Comparison of ENCODE assay signal across 23 cellular contexts in genomic region chr19:35223856-35224505, GRCh38.
DNase-seq lines count a peak whose midpoint lies in the region; ATAC-seq and TF ChIP-seq lines count a peak whose summit lies in the region.
"Had no signal": no experiment of that assay in that cellular context is flagged by ENCODE, and none has a peak within 500 bp of the region (broad histone marks: within the 10 kb centered on the region; RNA-seq: fewer than 3 reads in every experiment).

No MANE protein-coding gene starts in this region.

- H3K27ac ChIP-seq in OCI-LY1 (ENCODE audit: low read depth, low read length, poor library complexity, severe bottlenecking) (peak overlapping the region; percentile 71), substantia nigra (ENCODE audit: low read depth, low read length, poor library complexity, severe bottlenecking) (no peak overlapping the region)
- H3K27ac ChIP-seq: A549, brain microvascular endothelial cell, dorsolateral prefrontal cortex, transverse colon had no signal

- ATAC-seq in HG02885 (IDR thresholded peaks at IDR 0.05; ENCODE audit: poor library complexity, unreplicated experiment) (no peak), GM21825 (IDR thresholded peaks at IDR 0.05; ENCODE audit: unreplicated experiment) (no peak)
- ATAC-seq: A549; activated T-cell treated with anti-CD3 and anti-CD28 coated beads, Interleukin-2, amount 50 U/mL, for 72 hours had no signal

- no peaks in the 10 kb centered on the region for H3K9me3 Mint-ChIP-seq in activated naive CD4-positive, alpha-beta T cell treated with anti-CD3 and anti-CD28 coated beads, Interleukin-2, amount 50 U/mL, for 24 hours

- no peak overlapping the region for H2AFZ ChIP-seq in OCI-LY1 (ENCODE audit: low read length)

- H3K4me2 ChIP-seq in OCI-LY1 (ENCODE audit: low read length): peak overlapping the region; percentile 60; the same call in 1 of the 2 replicates
- H3K4me2 ChIP-seq: A549 had no signal

- no peak overlapping the region for H3K4me3 ChIP-seq in OCI-LY1 (ENCODE audit: low read depth, low read length, poor library complexity, severe bottlenecking)
- H3K4me3 ChIP-seq: A549, dorsolateral prefrontal cortex, heart right ventricle, transverse colon had no signal

- H3F3A ChIP-seq in OCI-LY1 (ENCODE audit: insufficient read depth, low read length): no peaks in the 10 kb centered on the region

- DNase-seq in activated naive CD4-positive, alpha-beta T cell treated with anti-CD3 and anti-CD28 coated beads, Interleukin-2, amount 50 U/mL, for 16 hours: no peak
- DNase-seq in fibroblast of the conjunctiva (ENCODE audit: low read depth): peak; percentile 17
- DNase-seq in stimulated activated CD8-positive, alpha-beta memory T cell treated with anti-CD3 and anti-CD28 coated beads, Interleukin-4, amount 100 ng/mL, for 48 hours: peak; percentile 17
- DNase-seq in substantia nigra (lab: John Stamatoyannopoulos, UW): no peak
- DNase-seq: activated T-cell treated with anti-CD3 and anti-CD28 coated beads, Interleukin-2, amount 50 U/mL, for 72 hours; brain microvascular endothelial cell; CD4-positive, alpha-beta memory T cell; dorsolateral prefrontal cortex; erythroblast; heart right ventricle; IMR-90; mesenchymal stem cell; MM.1S; NCI-H1694; NCI-H2227 treated with DMSO at 0.1 percent for 48 hours; transverse colon had no signal

- TF ChIP-seq CTCF in OCI-LY1 (IDR thresholded peaks at IDR 0.05; ENCODE audit: low read length): no peak

- H3K4me1 Mint-ChIP-seq in activated naive CD4-positive, alpha-beta T cell treated with anti-CD3 and anti-CD28 coated beads, Interleukin-2, amount 50 U/mL, for 24 hours: peaks cover 51% of the 10 kb centered on the region
- H3K4me1 Mint-ChIP-seq: nephron had no signal

- H3K36me3 ChIP-seq in OCI-LY1 (ENCODE audit: insufficient read depth, low read length): no peaks in the 10 kb centered on the region
- H3K36me3 ChIP-seq: brain microvascular endothelial cell, heart right ventricle, transverse colon had no signal

- H3K9me3 ChIP-seq in OCI-LY1 (ENCODE audit: low read length): peaks cover 1% of the 10 kb centered on the region; the same call in 1 of the 2 replicates
- H3K9me3 ChIP-seq: transverse colon had no signal

- 0 out of 2 replicates have a peak overlapping the region, but pooled peaks have one; percentile 47 for H3K9ac ChIP-seq in OCI-LY1 (ENCODE audit: low read length)

- peak overlapping the region; percentile 4 for H3K27ac Mint-ChIP-seq in activated naive CD4-positive, alpha-beta T cell treated with anti-CD3 and anti-CD28 coated beads, Interleukin-2, amount 50 U/mL, for 24 hours
- H3K27ac Mint-ChIP-seq: activated T-cell treated with anti-CD3 and anti-CD28 coated beads, Interleukin-2, amount 50 U/mL, for 72 hours; H9; nephron had no signal

- no peaks in the 10 kb centered on the region for H4K20me1 ChIP-seq in OCI-LY1 (ENCODE audit: insufficient read depth, low read length)

- no peaks in the 10 kb centered on the region for H3K27me3 ChIP-seq in OCI-LY1 (ENCODE audit: insufficient read depth, low read length)
- H3K27me3 ChIP-seq: brain microvascular endothelial cell, dorsolateral prefrontal cortex, heart right ventricle, transverse colon had no signal

- no peaks in the 10 kb centered on the region for H3K36me3 Mint-ChIP-seq in activated naive CD4-positive, alpha-beta T cell treated with anti-CD3 and anti-CD28 coated beads, Interleukin-2, amount 50 U/mL, for 24 hours
- H3K36me3 Mint-ChIP-seq: CD4-positive, alpha-beta memory T cell had no signal

- no peaks in the 10 kb centered on the region for H3K27me3 Mint-ChIP-seq in activated naive CD4-positive, alpha-beta T cell treated with anti-CD3 and anti-CD28 coated beads, Interleukin-2, amount 50 U/mL, for 24 hours
- H3K27me3 Mint-ChIP-seq: CD4-positive, alpha-beta memory T cell had no signal

- H3K9me2 ChIP-seq in OCI-LY1 (ENCODE audit: low read depth, low read length): no peaks in the 10 kb centered on the region

- no peak overlapping the region for H3K4me3 Mint-ChIP-seq in activated naive CD4-positive, alpha-beta T cell treated with anti-CD3 and anti-CD28 coated beads, Interleukin-2, amount 50 U/mL, for 24 hours
- H3K4me3 Mint-ChIP-seq: activated T-cell treated with anti-CD3 and anti-CD28 coated beads, Interleukin-2, amount 50 U/mL, for 72 hours; CD4-positive, alpha-beta memory T cell; H9; nephron had no signal

- H3K79me2 ChIP-seq in OCI-LY1 (ENCODE audit: insufficient read depth, low read length): no peaks in the 10 kb centered on the region

- peaks cover 26% of the 10 kb centered on the region for H3K4me1 ChIP-seq in OCI-LY1 (ENCODE audit: insufficient read depth, low read length, severe bottlenecking)
- H3K4me1 ChIP-seq: A549 had no signal

Comparison
In these comparisons a context has a peak if more than half of its experiments do, and no peak if none do; other contexts are left out.
1. DNase-seq: peak in fibroblast of the conjunctiva (single experiment) and stimulated activated CD8-positive, alpha-beta memory T cell treated with anti-CD3 and anti-CD28 coated beads, Interleukin-4, amount 100 ng/mL, for 48 hours (single experiment); none in activated naive CD4-positive, alpha-beta T cell treated with anti-CD3 and anti-CD28 coated beads, Interleukin-2, amount 50 U/mL, for 16 hours (single experiment) and substantia nigra (0 of 49).